ENCODE assay signal across 8 cellular contexts in genomic region chr19:51927859-51928258, GRCh38. TPM values are rescaled to one million over a fixed set of nuclear protein-coding genes. Genes with fewer than 3 reads are reported as not detected.
DNase-seq lines count a peak whose midpoint lies in the region; ATAC-seq and TF ChIP-seq lines count a peak whose summit lies in the region.

No MANE protein-coding gene starts in this region.

- no peak for ATAC-seq in HG03354 (IDR thresholded peaks at IDR 0.05; ENCODE audit: poor library complexity, severe bottlenecking, unreplicated experiment)
- no peak for ATAC-seq in HG02938 (IDR thresholded peaks at IDR 0.05; ENCODE audit: unreplicated experiment)

- peaks cover 13 to 44% of the 10 kb centered on the region in 2 donors for H3K9me3 ChIP-seq in ascending aorta
- H3K9me3 ChIP-seq in thyroid gland, result no peaks in the 10 kb centered on the region

- H3K36me3 Mint-ChIP-seq in activated CD4-positive, alpha-beta T cell treated with anti-CD3 and anti-CD28 coated beads, Interleukin-2, amount 10 ng/mL, durations not matched to agents 7 days and 5 days (ENCODE audit: low read depth), result peaks cover 70% of the 10 kb centered on the region

- peaks cover 34% of the 10 kb centered on the region for H3K4me1 Mint-ChIP-seq in activated CD4-positive, alpha-beta T cell treated with anti-CD3 and anti-CD28 coated beads, Interleukin-2, amount 10 ng/mL, durations not matched to agents 7 days and 5 days

- peaks cover 30 to 35% of the 10 kb centered on the region in 2 donors for H3K36me3 ChIP-seq in ascending aorta
- peaks cover 4 to 6% of the 10 kb centered on the region in 2 donors for H3K36me3 ChIP-seq in thyroid gland

- TF ChIP-seq CTCF in ascending aorta (IDR thresholded peaks at IDR 0.05), result no peak
- TF ChIP-seq CTCF in lower leg skin (IDR thresholded peaks at IDR 0.05), result no peak
- no peak for TF ChIP-seq CTCF in thyroid gland (IDR thresholded peaks at IDR 0.05)

- peak overlapping the region; percentile 99 for H3K4me3 Mint-ChIP-seq in activated CD4-positive, alpha-beta T cell treated with anti-CD3 and anti-CD28 coated beads, Interleukin-2, amount 10 ng/mL, durations not matched to agents 7 days and 5 days

- POLR2A ChIA-PET in activated CD4-positive, alpha-beta T cell treated with anti-CD3 and anti-CD28 coated beads, Interleukin-2, amount 10 ng/mL, durations not matched to agents 7 days and 5 days (lab: Charles Lee), result no interaction called here

- no peak for DNase-seq in activated CD4-positive, alpha-beta T cell treated with anti-CD3 and anti-CD28 coated beads, Interleukin-2, amount 10 ng/mL, durations not matched to agents 7 days and 5 days
- DNase-seq in activated CD4-positive, alpha-beta T cell treated with anti-CD3 and anti-CD28 coated beads for 4 hours, result no peak
- DNase-seq in ascending aorta (ENCODE audit: low spot score in 2 of 2), result no peak
- no peak for DNase-seq in lower leg skin (ENCODE audit: low spot score in 2 of 2)
- DNase-seq in thyroid gland, result peak in 1 of 2 donors; percentile 12
- DNase-seq in DMS 273 (lab: John Stamatoyannopoulos, UW; ENCODE audit: unreplicated experiment), result no peak

- H3K4me1 ChIP-seq in ascending aorta (peaks cover 0 to 6% of the 10 kb centered on the region in 2 donors), thyroid gland (peaks cover 0 to 14% of the 10 kb centered on the region in 2 donors)

- H3K27ac ChIP-seq in ascending aorta (no peak overlapping the region), thyroid gland (no peak overlapping the region)

- H3K27ac Mint-ChIP-seq in activated CD4-positive, alpha-beta T cell treated with anti-CD3 and anti-CD28 coated beads, Interleukin-2, amount 10 ng/mL, durations not matched to agents 7 days and 5 days, result peak overlapping the region; percentile 94

- H3K4me3 ChIP-seq in ascending aorta (peak overlapping the region; percentile 81 to 87), lower leg skin (ENCODE audit: low read depth, poor library complexity, severe bottlenecking) (peak overlapping the region; percentile 58), thyroid gland (replicated peaks in 1 of 3) (peak overlapping the region; percentile 49 to 97 (median 81))

- intact Hi-C loops in ascending aorta (cut with DNase I), result loop anchor here (1.0 to 10.0 kb wide), 4 partner anchors 24 to 1947 kb away; partner anchors contain the start of genes ZNF350 and ZNF577
- intact Hi-C loops in lower leg skin (cut with DNase I; ENCODE audit: low total_unique reads), result loop anchor here (10.0 kb wide), 1 partner anchor 57 kb away; the partner anchor contains the start of gene ZNF350
- intact Hi-C loops in thyroid gland (cut with DNase I), result no loop called here

- CTCF ChIA-PET in activated CD4-positive, alpha-beta T cell treated with anti-CD3 and anti-CD28 coated beads, Interleukin-2, amount 10 ng/mL, durations not matched to agents 7 days and 5 days (lab: Charles Lee), result interaction anchor here (0.5 kb wide), 1 partner anchor 441 kb away, joined by 3 read pairs; no protein-coding TSS in a partner anchor

- peaks cover 60% of the 10 kb centered on the region for H3K9me3 Mint-ChIP-seq in activated CD4-positive, alpha-beta T cell treated with anti-CD3 and anti-CD28 coated beads, Interleukin-2, amount 10 ng/mL, durations not matched to agents 7 days and 5 days

- no peaks in the 10 kb centered on the region for H3K27me3 ChIP-seq in ascending aorta
- H3K27me3 ChIP-seq in thyroid gland, result no peaks in the 10 kb centered on the region

- WGBS in lower leg skin, 2 donors, result 27% methylated on average over 13 of the region's 13 CpGs
- WGBS in thyroid gland, 2 donors, result 32 to 33% methylated on average over 13 of the region's 13 CpGs

- no peak for TF ChIP-seq POLR2A in lower leg skin (IDR thresholded peaks at IDR 0.05)
- TF ChIP-seq POLR2A in thyroid gland (IDR thresholded peaks at IDR 0.05), result no peak

- no peaks in the 10 kb centered on the region for H3K27me3 Mint-ChIP-seq in activated CD4-positive, alpha-beta T cell treated with anti-CD3 and anti-CD28 coated beads, Interleukin-2, amount 10 ng/mL, durations not matched to agents 7 days and 5 days

RNA-seq across cellular contexts. Expression of gene ZNF613, which starts 0.6 kb away (rescaled TPM):
- total RNA-seq in activated CD4-positive, alpha-beta T cell treated with anti-CD3 and anti-CD28 coated beads, Interleukin-2, amount 10 ng/mL, durations not matched to agents 7 days and 5 days, result 10 to 100 TPM in 1 of 2 experiments, 1 to 10 TPM in 1; 6.5 to 10.6 TPM
- total RNA-seq in ascending aorta, result 4.0 TPM
- 10 to 100 TPM in 1 of 4 donors, 1 to 10 TPM in 3; 3.6 to 17.2 (median 7.0) TPM for total RNA-seq in lower leg skin
- 10 to 100 TPM in 3 of 4 donors, 1 to 10 TPM in 1; 7.9 to 27.7 (median 15.6) TPM for total RNA-seq in thyroid gland

RNA-seq across cellular contexts. Expression of gene ZNF649, which starts 23.0 kb away (rescaled TPM):
- 10 to 100 TPM; 12.2 to 12.8 TPM for total RNA-seq in activated CD4-positive, alpha-beta T cell treated with anti-CD3 and anti-CD28 coated beads, Interleukin-2, amount 10 ng/mL, durations not matched to agents 7 days and 5 days
- total RNA-seq in ascending aorta (4.7 TPM), lower leg skin (10 to 100 TPM in 3 of 4 donors, 1 to 10 TPM in 1; 8.6 to 34.3 (median 13.2) TPM), thyroid gland (10 to 100 TPM; 10.5 to 19.1 (median 14.9) TPM)

RNA-seq across cellular contexts. Expression of gene ZNF577, which starts 40.1 kb away (rescaled TPM):
- total RNA-seq in activated CD4-positive, alpha-beta T cell treated with anti-CD3 and anti-CD28 coated beads, Interleukin-2, amount 10 ng/mL, durations not matched to agents 7 days and 5 days, result 1 to 10 TPM; 7.5 to 8.9 TPM
- 3.8 TPM for total RNA-seq in ascending aorta
- total RNA-seq in lower leg skin, result 10 to 100 TPM in 3 of 4 donors, 1 to 10 TPM in 1; 6.7 to 20.5 (median 18.6) TPM
- 10 to 100 TPM; 20.8 to 34.9 (median 22.2) TPM for total RNA-seq in thyroid gland

RNA-seq across cellular contexts. Expression of gene ZNF350, which starts 58.8 kb away (rescaled TPM):
- 10 to 100 TPM; 15.5 to 17.8 TPM for total RNA-seq in activated CD4-positive, alpha-beta T cell treated with anti-CD3 and anti-CD28 coated beads, Interleukin-2, amount 10 ng/mL, durations not matched to agents 7 days and 5 days
- total RNA-seq in ascending aorta (11.4 TPM), lower leg skin (10 to 100 TPM in 2 of 4 donors, 1 to 10 TPM in 2; 7.3 to 21.9 (median 12.1) TPM), thyroid gland (10 to 100 TPM; 12.0 to 27.4 (median 16.4) TPM)
